Comparison of ENCODE assay signal across 8 cellular contexts in the genomic region with DNA sequence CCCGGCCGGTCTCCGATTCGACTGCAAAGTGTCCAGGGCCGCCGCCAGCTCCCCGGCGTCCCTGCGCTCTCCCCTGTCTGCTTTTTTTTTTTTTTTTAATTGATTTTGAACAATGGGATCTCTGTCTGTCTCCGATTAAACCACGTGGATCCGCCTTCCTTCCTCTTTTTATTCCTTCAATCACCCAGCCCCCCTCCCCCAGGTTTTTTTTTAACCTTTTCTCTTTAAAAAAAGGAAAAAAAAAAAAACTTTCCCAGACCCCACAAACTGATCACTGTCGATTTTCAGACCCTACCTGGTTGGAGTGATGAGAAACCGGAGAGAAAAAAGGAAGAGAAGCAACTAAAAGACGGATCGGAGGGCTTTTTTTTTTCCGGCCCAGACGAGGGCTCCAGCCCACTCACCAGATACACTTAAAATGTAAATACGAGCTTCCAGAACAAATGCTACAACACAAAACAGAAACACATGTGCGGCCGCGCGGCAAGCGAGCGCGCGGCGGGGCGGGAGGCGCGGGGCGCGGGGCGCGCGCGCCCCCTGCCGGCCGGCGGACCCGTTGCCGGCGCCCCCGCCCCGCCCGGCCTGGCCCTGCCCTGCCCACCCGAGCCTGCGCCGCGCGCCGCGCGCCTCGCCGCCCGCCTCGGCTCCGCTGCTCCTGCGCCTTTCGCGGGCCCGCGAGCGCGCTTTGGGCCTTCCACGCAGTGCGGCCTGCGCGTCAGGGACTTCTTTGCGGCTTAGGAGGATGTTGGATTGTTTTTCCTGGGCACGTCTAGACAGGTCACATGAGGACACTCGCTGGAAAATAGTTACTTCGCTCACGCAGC. TPM values are rescaled to one million over a fixed set of nuclear protein-coding genes. Genes with fewer than 3 reads are reported as not detected.
A peak's percentile ranks its signal among the peaks of the same experiment; 100 is the strongest.
DNase-seq lines count a peak whose midpoint lies in the region; ATAC-seq and FAIRE-seq lines count a peak whose summit lies in the region.

RCC2 (minus strand) TSS at position 428 of the 824 bp plus-strand sequence. CDS start 1,163 bp downstream, outside the sequence.

- FAIRE-seq in GM18507 (lab: Jason Lieb, UNC), result peak; percentile 35

- H3K9me3 Mint-ChIP-seq in activated CD4-positive, alpha-beta memory T cell treated with anti-CD3 and anti-CD28 coated beads, Interleukin-2, amount 10 ng/mL, durations not matched to agents 7 days and 5 days, result no peaks in the 10 kb centered on the region

- H3K4me1 Mint-ChIP-seq in activated CD4-positive, alpha-beta memory T cell treated with anti-CD3 and anti-CD28 coated beads, Interleukin-2, amount 10 ng/mL, durations not matched to agents 7 days and 5 days, result peaks cover 57% of the 10 kb centered on the region

- peak within 1 kb of the TSS; percentile 96 for H3K4me3 Mint-ChIP-seq in activated CD4-positive, alpha-beta memory T cell treated with anti-CD3 and anti-CD28 coated beads, Interleukin-2, amount 10 ng/mL, durations not matched to agents 7 days and 5 days

- no peaks in the 10 kb centered on the region for H3K27me3 Mint-ChIP-seq in activated CD4-positive, alpha-beta memory T cell treated with anti-CD3 and anti-CD28 coated beads, Interleukin-2, amount 10 ng/mL, durations not matched to agents 7 days and 5 days

- peak; percentile 48 for ATAC-seq in HG03432 (IDR thresholded peaks at IDR 0.05; ENCODE audit: unreplicated experiment)

- CTCF ChIA-PET in activated CD4-positive, alpha-beta memory T cell treated with anti-CD3 and anti-CD28 coated beads, Interleukin-2, amount 10 ng/mL, durations not matched to agents 7 days and 5 days (lab: Charles Lee), result interaction anchor here (0.7 to 1.4 kb wide), 5 partner anchors 21 to 1512 kb away, joined by 3 to 6 read pairs (median 3); no protein-coding TSS in a partner anchor

- peak within 1 kb of the TSS; percentile 98 for H3K27ac Mint-ChIP-seq in activated CD4-positive, alpha-beta memory T cell treated with anti-CD3 and anti-CD28 coated beads, Interleukin-2, amount 10 ng/mL, durations not matched to agents 7 days and 5 days

- H3K36me3 Mint-ChIP-seq in activated CD4-positive, alpha-beta memory T cell treated with anti-CD3 and anti-CD28 coated beads, Interleukin-2, amount 10 ng/mL, durations not matched to agents 7 days and 5 days (ENCODE audit: low read depth), result peaks cover 38% of the 10 kb centered on the region

- POLR2A ChIA-PET in activated CD4-positive, alpha-beta memory T cell treated with anti-CD3 and anti-CD28 coated beads, Interleukin-2, amount 10 ng/mL, durations not matched to agents 7 days and 5 days (lab: Charles Lee), result interaction anchor here (1.0 kb wide), 2 partner anchors 13 to 535 kb away, joined by 3 to 4 read pairs; no protein-coding TSS in a partner anchor

- peak; percentile 71 for DNase-seq in 8988T
- DNase-seq in GM18507 (ENCODE audit: extremely low spot score, insufficient read length, low read depth), result peak; percentile 75
- DNase-seq in NCI-H69 (lab: John Stamatoyannopoulos, UW), result peak; percentile 81
- peak; percentile 79 for DNase-seq in activated CD4-positive, alpha-beta memory T cell treated with anti-CD3 and anti-CD28 coated beads, Interleukin-2, amount 10 ng/mL, durations not matched to agents 7 days and 5 days
- DNase-seq in effector CD8-positive, alpha-beta T cell (lab: John Stamatoyannopoulos, UW), result peak; percentile 61
- peak; percentile 77 to 80 for DNase-seq in lung microvascular endothelial cell (ENCODE audit: low read depth in 2 of 2)
- peak; percentile 57 to 59 (median 58) for DNase-seq in stimulated activated CD4-positive, alpha-beta T cell treated with anti-CD3 and anti-CD28 coated beads, TNF-alpha, amount 100 ng/mL, for 4 hours (ENCODE audit: low read depth in 3 of 3)

RNA-seq across cellular contexts. Expression of gene RCC2, which starts in this region (rescaled TPM):
- 100 to 1,000 TPM; 111 to 114 TPM for total RNA-seq in activated CD4-positive, alpha-beta memory T cell treated with anti-CD3 and anti-CD28 coated beads, Interleukin-2, amount 10 ng/mL, durations not matched to agents 7 days and 5 days
- total RNA-seq in lung microvascular endothelial cell, result 54.5 and 80.2 TPM in 2 replicates

Comparison
In these comparisons a context has a peak if more than half of its experiments do, and no peak if none do; other contexts are left out.
1. Peak in every context shown above with its lines: DNase-seq and ATAC-seq.